In the genomic region with DNA sequence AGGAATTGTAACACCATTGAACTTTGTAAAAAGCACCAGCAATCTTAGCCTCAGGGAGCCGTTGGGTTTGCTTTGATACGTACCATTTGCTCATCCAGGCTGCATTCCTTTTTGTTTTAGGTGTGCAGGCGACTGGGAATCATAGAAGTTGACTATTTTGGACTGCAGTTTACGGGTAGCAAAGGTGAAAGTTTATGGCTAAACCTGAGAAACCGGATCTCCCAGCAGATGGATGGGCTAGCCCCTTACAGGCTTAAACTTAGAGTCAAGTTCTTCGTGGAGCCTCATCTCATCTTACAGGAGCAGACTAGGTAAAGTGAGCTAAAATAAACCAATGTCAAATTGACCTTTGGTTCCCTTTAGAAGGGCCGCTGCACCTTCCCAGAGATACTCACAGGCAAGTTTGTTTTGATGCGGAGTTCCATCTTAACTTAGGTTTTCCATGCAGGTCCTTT, we compare ENCODE assay signal across 1 cellular context.
TF ChIP-seq lines count a peak whose summit lies in the region.

No MANE protein-coding gene starts in this region.

TF ChIP-seq in HepG2, 621 proteins besides CTCF, POLR2A, EP300 and RAD21 (continued from another document):
- TF ChIP-seq ZBTB4 (CRISPR knock-in tag; IDR thresholded peaks at IDR 0.05; ENCODE audit: borderline replicate concordance) (no peak), ELF4 (CRISPR knock-in tag; IDR thresholded peaks at IDR 0.05; ENCODE audit: borderline replicate concordance) (0 out of 2 replicates have a peak, but pooled peaks have one; percentile 23), ZC3H13 (CRISPR knock-in tag; IDR thresholded peaks at IDR 0.05) (no peak), HNF4A (CRISPR knock-in tag; IDR thresholded peaks at IDR 0.05) (0 out of 2 replicates have a peak, but pooled peaks have one; percentile 3), SAP130 (CRISPR knock-in tag; IDR thresholded peaks at IDR 0.05; ENCODE audit: low read depth) (peak; percentile 17; the same call in 1 of the 2 replicates)
